ENCODE assay signal across 22 cellular contexts in the genomic region with DNA sequence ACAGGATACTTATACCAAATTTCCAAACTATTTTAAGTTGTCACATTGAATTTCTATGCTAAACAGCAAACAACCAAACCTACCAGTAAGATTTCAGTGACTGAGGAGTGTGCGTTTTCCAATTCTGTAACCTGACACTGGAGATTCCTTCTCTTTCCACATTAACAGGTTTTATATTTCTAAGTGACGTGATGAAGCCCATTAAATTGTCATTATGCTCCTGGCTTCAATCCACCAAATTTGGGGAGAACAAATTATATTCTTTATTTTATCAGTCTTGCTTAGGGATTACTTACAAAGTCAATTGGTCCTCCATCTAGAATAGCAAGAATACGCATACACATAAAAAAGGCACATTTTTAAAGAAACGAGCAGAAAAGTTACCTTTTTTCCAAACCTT.
"Had no signal": no experiment of that assay in that cellular context is flagged by ENCODE, and none has a peak within 500 bp of the region (broad histone marks: within the 10 kb centered on the region; RNA-seq: fewer than 3 reads in every experiment).

No MANE protein-coding gene starts in this region.

- DNase-seq: dorsolateral prefrontal cortex; effector CD8-positive, alpha-beta T cell; head of caudate nucleus; kidney; left cardiac atrium; left ventricle myocardium superior; mesenchymal stem cell; midbrain; occipital lobe; pancreas; right cardiac atrium; stimulated activated CD4-positive, alpha-beta T cell treated with anti-CD3 and anti-CD28 coated beads, Interleukin-2, amount 100 ng/mL, for 48 hours; stimulated activated CD8-positive, alpha-beta memory T cell treated with anti-CD3 and anti-CD28 coated beads, Interleukin-4, amount 100 ng/mL, for 48 hours; stimulated activated naive CD8-positive, alpha-beta T cell treated with anti-CD3 and anti-CD28 coated beads, Interleukin-15, Interleukin-2, amounts not matched to agents 100 U/mL and 50 U/mL, for 24 hours; tibial artery; upper lobe of left lung; uterus had no signal

- H3K4me3 ChIP-seq: dorsolateral prefrontal cortex, hepatocyte, lung, pancreas, smooth muscle cell, tibial artery, upper lobe of left lung, uterus had no signal

- H2AFZ ChIP-seq: hepatocyte had no signal

- H3K36me3 ChIP-seq: pancreas, tibial artery, upper lobe of left lung, uterus had no signal

- H3K4me1 ChIP-seq: pancreas, tibial artery, upper lobe of left lung, uterus had no signal

- H3K79me2 ChIP-seq: hepatocyte had no signal

- H3K27ac ChIP-seq: dorsolateral prefrontal cortex, hepatocyte, pancreas, tibial artery, upper lobe of left lung, uterus had no signal

- ATAC-seq: left cardiac atrium; left ventricle myocardium superior; natural killer cell treated with Interleukin-12 subunit alpha and Interleukin-12 subunit beta and Interleukin-15 and Interleukin-18, amount 100 ng/mL, for 72 hours; pancreas; right cardiac atrium; stimulated activated effector memory CD8-positive, alpha-beta T cell treated with anti-CD3 and anti-CD28 coated beads, Interleukin-12 subunit alpha, Interleukin-12 subunit beta, amount 100 ng/mL, for 72 hours; stimulated activated naive CD8-positive, alpha-beta T cell treated with anti-CD3 and anti-CD28 coated beads, Interleukin-15, Interleukin-2, amounts not matched to agents 100 U/mL and 50 U/mL, for 24 hours had no signal

- H3K4me2 ChIP-seq: hepatocyte, smooth muscle cell had no signal

- H3K9me3 ChIP-seq: pancreas, tibial artery, upper lobe of left lung, uterus had no signal

- H3K27me3 ChIP-seq: hepatocyte, pancreas, tibial artery, upper lobe of left lung, uterus had no signal
